12 cellular contexts compared by ENCODE assay signal in genomic region chr3:31242026-31242455, GRCh38.
A peak's percentile ranks its signal among the peaks of the same experiment; 100 is the strongest.
DNase-seq lines count a peak whose midpoint lies in the region; ATAC-seq and TF ChIP-seq lines count a peak whose summit lies in the region.
"Had no signal": no experiment of that assay in that cellular context is flagged by ENCODE, and none has a peak within 500 bp of the region (broad histone marks: within the 10 kb centered on the region; RNA-seq: fewer than 3 reads in every experiment).

No MANE protein-coding gene starts in this region.

- no peaks in the 10 kb centered on the region for H4K20me1 ChIP-seq in OCI-LY7 (ENCODE audit: insufficient read depth, low read length)

- no peak for TF ChIP-seq POLR2A in Peyer's patch (IDR thresholded peaks at IDR 0.05)

- H3K27me3 ChIP-seq in Peyer's patch: no peaks in the 10 kb centered on the region

- no peaks in the 10 kb centered on the region for H3K9me2 ChIP-seq in OCI-LY7 (ENCODE audit: insufficient read depth, low read length)

- H3K4me1 Mint-ChIP-seq in activated CD4-positive, alpha-beta memory T cell treated with anti-CD3 and anti-CD28 coated beads, Interleukin-2, amount 10 ng/mL, durations not matched to agents 7 days and 5 days: peaks cover 9% of the 10 kb centered on the region

- BruUV-seq in OCI-LY7 (replicated peaks; lab: Mats Ljungman, UMichigan): no TSS peak

- H3K9me3 Mint-ChIP-seq in activated CD4-positive, alpha-beta memory T cell treated with anti-CD3 and anti-CD28 coated beads, Interleukin-2, amount 10 ng/mL, durations not matched to agents 7 days and 5 days: no peaks in the 10 kb centered on the region

- H3K27ac ChIP-seq in OCI-LY7 (ENCODE audit: low read depth, low read length, poor library complexity, severe bottlenecking) (no peak overlapping the region), Peyer's patch (no peak overlapping the region)
- H3K27ac ChIP-seq: RWPE1 had no signal

- ATAC-seq in GM18868 (IDR thresholded peaks at IDR 0.05; ENCODE audit: unreplicated experiment) (peak; percentile 66), GM21381 (IDR thresholded peaks at IDR 0.05; ENCODE audit: unreplicated experiment) (peak; percentile 50), HG02973 (IDR thresholded peaks at IDR 0.05; ENCODE audit: unreplicated experiment) (peak; percentile 81)
- ATAC-seq: HepG2, left colon had no signal

- H3K4me3 Mint-ChIP-seq in activated CD4-positive, alpha-beta memory T cell treated with anti-CD3 and anti-CD28 coated beads, Interleukin-2, amount 10 ng/mL, durations not matched to agents 7 days and 5 days: no peak overlapping the region

- TF ChIP-seq CTCF in OCI-LY7 (conservative IDR thresholded peaks at IDR 0.05; ENCODE audit: low read length) (no peak), Peyer's patch (IDR thresholded peaks at IDR 0.05) (no peak)

- no peak overlapping the region for H3K4me2 ChIP-seq in OCI-LY7 (ENCODE audit: low read length)

- H3K36me3 ChIP-seq in OCI-LY7 (ENCODE audit: insufficient read depth, low read length): no peaks in the 10 kb centered on the region
- H3K36me3 ChIP-seq in Peyer's patch: no peaks in the 10 kb centered on the region

- H3K36me3 Mint-ChIP-seq in activated CD4-positive, alpha-beta memory T cell treated with anti-CD3 and anti-CD28 coated beads, Interleukin-2, amount 10 ng/mL, durations not matched to agents 7 days and 5 days (ENCODE audit: low read depth): no peaks in the 10 kb centered on the region

- H3K79me2 ChIP-seq in OCI-LY7 (ENCODE audit: insufficient read depth, low read depth, low read length): no peaks in the 10 kb centered on the region

- no peak overlapping the region for H3K27ac Mint-ChIP-seq in activated CD4-positive, alpha-beta memory T cell treated with anti-CD3 and anti-CD28 coated beads, Interleukin-2, amount 10 ng/mL, durations not matched to agents 7 days and 5 days

- peaks cover 33% of the 10 kb centered on the region for H3K4me1 ChIP-seq in OCI-LY7 (ENCODE audit: insufficient read depth, low read length, poor library complexity, severe bottlenecking)
- H3K4me1 ChIP-seq in Peyer's patch: no peaks in the 10 kb centered on the region

- POLR2A ChIA-PET in OCI-LY7 (lab: Charles Lee): interaction anchor here (0.8 to 5.6 kb wide), 8 partner anchors 10 to 290 kb away, joined by 3 to 35 read pairs (median 3); partner anchors contain the start of gene STT3B
- POLR2A ChIA-PET in activated CD4-positive, alpha-beta memory T cell treated with anti-CD3 and anti-CD28 coated beads, Interleukin-2, amount 10 ng/mL, durations not matched to agents 7 days and 5 days (lab: Charles Lee): interaction anchor here (0.6 to 0.8 kb wide), 2 partner anchors 47 to 394 kb away, joined by 3 to 4 read pairs; no protein-coding TSS in a partner anchor

- CTCF ChIA-PET in OCI-LY7 (lab: Charles Lee; ENCODE audit: unreplicated experiment): no interaction called here
- CTCF ChIA-PET in activated CD4-positive, alpha-beta memory T cell treated with anti-CD3 and anti-CD28 coated beads, Interleukin-2, amount 10 ng/mL, durations not matched to agents 7 days and 5 days (lab: Charles Lee): no interaction called here

- peaks cover 2% of the 10 kb centered on the region for H3K27me3 Mint-ChIP-seq in activated CD4-positive, alpha-beta memory T cell treated with anti-CD3 and anti-CD28 coated beads, Interleukin-2, amount 10 ng/mL, durations not matched to agents 7 days and 5 days

- H3K4me3 ChIP-seq in OCI-LY7 (ENCODE audit: low read depth, low read length, poor library complexity, severe bottlenecking): no peak overlapping the region
- no peak overlapping the region for H3K4me3 ChIP-seq in Peyer's patch

- no peaks in the 10 kb centered on the region for H3K9me3 ChIP-seq in OCI-LY7 (ENCODE audit: low read length)
- no peaks in the 10 kb centered on the region for H3K9me3 ChIP-seq in Peyer's patch

- no peak for DNase-seq in OCI-LY7 (ENCODE audit: low spot score)
- DNase-seq in Peyer's patch: no peak
- no peak for DNase-seq in activated CD8-positive, alpha-beta memory T cell treated with anti-CD3 and anti-CD28 coated beads, Interleukin-2, amount 50 U/mL, for 48 hours
- no peak for DNase-seq in NOMO-1 treated with dmso at 0.1 percent for 144 hours (lab: John Stamatoyannopoulos, UW; ENCODE audit: unreplicated experiment)
- DNase-seq in activated CD4-positive, alpha-beta memory T cell treated with anti-CD3 and anti-CD28 coated beads, Interleukin-2, amount 10 ng/mL, durations not matched to agents 7 days and 5 days: no peak
- DNase-seq: activated effector memory CD4-positive, alpha-beta T cell treated with anti-CD3 and anti-CD28 coated beads, Interleukin-2, amount 50 U/mL, for 16 hours; left colon had no signal

- H2AFZ ChIP-seq in OCI-LY7 (ENCODE audit: low read length): peak overlapping the region; percentile 87; the same call in 1 of the 2 replicates

- intact Hi-C loops in OCI-LY7 (cut with micrococcal nuclease; ENCODE audit: unreplicated experiment): no loop called here
